In genomic region chrX:151082077-151082948, GRCh38 we compare ENCODE assay signal across 8 cellular contexts.
DNase-seq lines count a peak whose midpoint lies in the region; ATAC-seq lines count a peak whose summit lies in the region.

No MANE protein-coding gene starts in this region.

- peak; percentile 76 for DNase-seq in NCI-H69 (lab: John Stamatoyannopoulos, UW)
- peak; percentile 29 to 37 (median 33) for DNase-seq in activated CD8-positive, alpha-beta memory T cell treated with anti-CD3 and anti-CD28 coated beads for 48 hours (ENCODE audit: low read depth in 2 of 3, low spot score in 2 of 3)
- peak; percentile 17 for DNase-seq in epidermal melanocyte (ENCODE audit: insufficient read length, low spot score)
- peak; percentile 20 for DNase-seq in stimulated activated CD8-positive, alpha-beta memory T cell treated with anti-CD3 and anti-CD28 coated beads, Interleukin-7, amount 100 ng/mL, for 24 hours (ENCODE audit: low read depth)

- ATAC-seq in GM19035 (IDR thresholded peaks at IDR 0.05; ENCODE audit: unreplicated experiment): peak; percentile 91
- peak; percentile 79 for ATAC-seq in HG03196 (IDR thresholded peaks at IDR 0.05; ENCODE audit: unreplicated experiment)

- H3K4me1 ChIP-seq in BLaER1 treated with 17β-estradiol and CSF1 and Interleukin-3, amounts not matched to agents 10 nM and 100 nM: peaks cover 0 to 4% (median 0%) of the 10 kb centered on the region in 10 experiments; a peak in 2 of 20 replicates
- H3K4me1 ChIP-seq in mucosa of stomach (ENCODE audit: control insufficient read depth, insufficient read depth, low read length): no peaks in the 10 kb centered on the region

- H4K20me1 ChIP-seq in BLaER1 treated with 17β-estradiol and CSF1 and Interleukin-3, amounts not matched to agents 10 nM and 100 nM: no peaks in the 10 kb centered on the region

- H3K4me3 ChIP-seq in BLaER1 treated with 17β-estradiol and CSF1 and Interleukin-3, amounts not matched to agents 10 nM and 100 nM: no peak overlapping the region
- no peak overlapping the region for H3K4me3 ChIP-seq in mucosa of stomach (ENCODE audit: low read length)

- peak overlapping the region; percentile 30 to 59 (median 51); a peak in 19 of 22 replicates for H3K4me2 ChIP-seq in BLaER1 treated with 17β-estradiol and CSF1 and Interleukin-3, amounts not matched to agents 10 nM and 100 nM

- H3K9me3 ChIP-seq in BLaER1 treated with 17β-estradiol and CSF1 and Interleukin-3, amounts not matched to agents 10 nM and 100 nM (replicated peaks in 1 of 11): no peaks in the 10 kb centered on the region; a peak in 1 of 22 replicates
- H3K9me3 ChIP-seq in mucosa of stomach (ENCODE audit: control insufficient read depth, low read length): no peaks in the 10 kb centered on the region

- H3K27me3 ChIP-seq in BLaER1 treated with 17β-estradiol and CSF1 and Interleukin-3, amounts not matched to agents 10 nM and 100 nM: peaks cover 24 to 45% (median 35%) of the 10 kb centered on the region in 11 experiments
- peaks cover 4% of the 10 kb centered on the region for H3K27me3 ChIP-seq in mucosa of stomach (ENCODE audit: control insufficient read depth, insufficient read depth, low read length)

- H3K27ac ChIP-seq in BLaER1 treated with 17β-estradiol and CSF1 and Interleukin-3, amounts not matched to agents 10 nM and 100 nM: no peak overlapping the region

- no peaks in the 10 kb centered on the region for H3K36me3 ChIP-seq in BLaER1 treated with 17β-estradiol and CSF1 and Interleukin-3, amounts not matched to agents 10 nM and 100 nM
- H3K36me3 ChIP-seq in mucosa of stomach (ENCODE audit: control insufficient read depth, insufficient read depth, low read length): no peaks in the 10 kb centered on the region

- peak overlapping the region in 2 of 11 experiments; percentile 17 to 34; a peak in 2 of 22 replicates for H3K9ac ChIP-seq in BLaER1 treated with 17β-estradiol and CSF1 and Interleukin-3, amounts not matched to agents 10 nM and 100 nM
- H3K9ac ChIP-seq in mucosa of stomach (ENCODE audit: low read length): peak overlapping the region; percentile 28

Comparison
In these comparisons a context has a peak if more than half of its experiments do, and no peak if none do; other contexts are left out.
1. DNase-seq: peak in every context shown above with its lines; median percentile 76 in NCI-H69; 33 in activated CD8-positive, alpha-beta memory T cell treated with anti-CD3 and anti-CD28 coated beads for 48 hours; 20 in stimulated activated CD8-positive, alpha-beta memory T cell treated with anti-CD3 and anti-CD28 coated beads, Interleukin-7, amount 100 ng/mL, for 24 hours; 17 in epidermal melanocyte.